ENCODE assay signal across 15 cellular contexts in the genomic region with DNA sequence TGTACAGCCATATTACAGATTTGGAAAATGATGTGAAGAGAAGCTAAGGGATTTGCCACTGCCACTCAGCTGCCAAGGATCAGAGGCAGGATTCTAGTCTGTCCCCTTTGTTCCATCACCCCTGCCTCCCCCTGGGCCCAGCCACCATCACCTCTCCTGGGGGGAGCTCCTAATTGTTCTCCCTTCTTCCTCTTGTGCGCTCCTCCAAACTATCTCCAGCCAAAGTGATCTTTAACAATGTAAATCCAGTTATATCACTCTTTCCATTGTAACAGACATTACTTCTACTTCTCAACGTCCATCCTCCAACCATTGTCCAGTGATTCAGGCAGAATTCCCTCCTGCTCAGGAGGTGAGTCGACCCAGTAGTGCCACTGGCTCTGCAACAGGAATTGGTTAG.
DNase-seq lines count a peak whose midpoint lies in the region; ATAC-seq, FAIRE-seq and TF ChIP-seq lines count a peak whose summit lies in the region.
"Had no signal": no experiment of that assay in that cellular context is flagged by ENCODE, and none has a peak within 500 bp of the region (broad histone marks: within the 10 kb centered on the region; RNA-seq: fewer than 3 reads in every experiment).

No MANE protein-coding gene starts in this region.

- no peak for TF ChIP-seq RAD21 in A549 (conservative IDR thresholded peaks at IDR 0.05 in 1 of 2, IDR thresholded peaks at IDR 0.05 in 1 of 2)

- TF ChIP-seq CTCF in A549 (IDR thresholded peaks at IDR 0.05): no peak
- no peak for TF ChIP-seq CTCF in Calu3 (IDR thresholded peaks at IDR 0.05; ENCODE audit: unreplicated experiment)
- TF ChIP-seq CTCF in body of pancreas (IDR thresholded peaks at IDR 0.05): no peak
- TF ChIP-seq CTCF in neural crest cell (conservative IDR thresholded peaks at IDR 0.05): no peak

- H3K36me3 ChIP-seq in body of pancreas (replicated peaks in 1 of 2; ENCODE audit: insufficient read depth in 1 of 2, low read depth in 2 of 2): no peaks in the 10 kb centered on the region
- H3K36me3 ChIP-seq: Peyer's patch, SJCRH30 had no signal

- peak overlapping the region; percentile 31 for H3K4me3 Mint-ChIP-seq in Calu3 (ENCODE audit: low read depth, unreplicated experiment)
- no peak overlapping the region for H3K4me3 Mint-ChIP-seq in neural crest cell
- H3K4me3 Mint-ChIP-seq: CD4-positive, alpha-beta T cell; T-cell had no signal

- H3K9me3 Mint-ChIP-seq in Calu3 (ENCODE audit: low read depth, unreplicated experiment): no peaks in the 10 kb centered on the region
- no peaks in the 10 kb centered on the region for H3K9me3 Mint-ChIP-seq in neural crest cell
- H3K9me3 Mint-ChIP-seq: CD4-positive, alpha-beta T cell had no signal

- H3K27ac Mint-ChIP-seq in Calu3 (ENCODE audit: unreplicated experiment) (peak overlapping the region; percentile 56), neural crest cell (ENCODE audit: unreplicated experiment) (peak overlapping the region; percentile 2)
- H3K27ac Mint-ChIP-seq: CD4-positive, alpha-beta T cell; T-cell had no signal

- H3K4me1 Mint-ChIP-seq in Calu3 (ENCODE audit: low read depth, unreplicated experiment): peaks cover 32% of the 10 kb centered on the region
- peaks cover 33% of the 10 kb centered on the region for H3K4me1 Mint-ChIP-seq in neural crest cell
- H3K4me1 Mint-ChIP-seq: T-cell had no signal

- no TSS peak for BruUV-seq in Calu3 (replicated peaks; lab: Mats Ljungman, UMichigan)

- H3K36me3 Mint-ChIP-seq in Calu3 (ENCODE audit: insufficient read depth, unreplicated experiment): peaks cover 3% of the 10 kb centered on the region
- no peaks in the 10 kb centered on the region for H3K36me3 Mint-ChIP-seq in neural crest cell (ENCODE audit: low read depth)
- H3K36me3 Mint-ChIP-seq: T-cell had no signal

- CTCF ChIA-PET in A549 (lab: Yijun Ruan, JAX) (no interaction called here), Calu3 (lab: Charles Lee) (interaction anchor here (0.8 to 1.2 kb wide), 3 partner anchors 10 to 169 kb away, joined by 3 to 4 read pairs (median 4); no protein-coding TSS in a partner anchor)

- H3K27ac ChIP-seq in A549 (peak overlapping the region; percentile 60 to 65), body of pancreas (peak overlapping the region; percentile 15 to 61 (median 50))
- H3K27ac ChIP-seq: Peyer's patch, SJCRH30 had no signal

- H3K4me3 ChIP-seq in A549: no peak overlapping the region
- no peak overlapping the region for H3K4me3 ChIP-seq in body of pancreas
- H3K4me3 ChIP-seq: Peyer's patch, SJCRH30 had no signal

- 38% methylated on average over 3 of the region's 3 CpGs for WGBS in A549 (ENCODE audit: missing lambda C conversion rate)
- 67 to 72% methylated on average over 3 of the region's 3 CpGs for WGBS in body of pancreas, 2 donors

- H3K27me3 Mint-ChIP-seq in Calu3 (ENCODE audit: unreplicated experiment) (no peaks in the 10 kb centered on the region), neural crest cell (ENCODE audit: low read depth) (no peaks in the 10 kb centered on the region)
- H3K27me3 Mint-ChIP-seq: CD4-positive, alpha-beta T cell; T-cell had no signal

- H3K9me3 ChIP-seq in A549 (no peaks in the 10 kb centered on the region), body of pancreas (no peaks in the 10 kb centered on the region)
- H3K9me3 ChIP-seq: Peyer's patch, SJCRH30 had no signal

- H3K4me1 ChIP-seq in A549 (peaks cover 30% of the 10 kb centered on the region), body of pancreas (peaks cover 54% of the 10 kb centered on the region)
- H3K4me1 ChIP-seq: SJCRH30 had no signal

- TF ChIP-seq POLR2A in A549 (IDR thresholded peaks at IDR 0.05; ENCODE audit: low read length) (no peak), body of pancreas (IDR thresholded peaks at IDR 0.05) (no peak)

- FAIRE-seq in A549 (lab: Jason Lieb, UNC): no peak

- peak overlapping the region; percentile 56 for H3K4me2 ChIP-seq in A549

- TF ChIP-seq EP300 in A549 (IDR thresholded peaks at IDR 0.05): no peak

- DNase-seq in A549 (ENCODE audit: low read depth in 1 of 2, low spot score in 1 of 2) (no peak), Calu3 (no peak), body of pancreas (no peak), neural crest cell (ENCODE audit: low read depth, low spot score) (no peak), glomerular visceral epithelial cell (ENCODE audit: extremely low spot score) (no peak)
- DNase-seq in activated CD4-positive, CD25-positive, alpha-beta regulatory T cell treated with anti-CD3 and anti-CD28 coated beads, Interleukin-2, amount 50 U/mL, for 72 hours: no peak
- DNase-seq: CD4-positive, alpha-beta T cell; DMS79; KBM-7; MM.1S; NCI-H1048; Peyer's patch; T-cell had no signal

- intact Hi-C loops in Calu3 (cut with micrococcal nuclease; ENCODE audit: unreplicated experiment): loop anchor here (10.0 kb wide), 1 partner anchor 290 kb away; no protein-coding TSS in a partner anchor
- intact Hi-C loops in body of pancreas (cut with DNase I): no loop called here

- H3K27me3 ChIP-seq in body of pancreas: no peaks in the 10 kb centered on the region
- H3K27me3 ChIP-seq: Peyer's patch had no signal

- ATAC-seq in A549: peak; percentile 25 to 37; a peak in 4 of 6 replicates
- ATAC-seq in body of pancreas: no peak
- no peak for ATAC-seq in GM19023 (IDR thresholded peaks at IDR 0.05; ENCODE audit: unreplicated experiment)
- ATAC-seq: T-cell had no signal

- POLR2A ChIA-PET in A549 (lab: Yijun Ruan, JAX): no interaction called here

TF ChIP-seq in A549, 52 proteins besides CTCF, POLR2A, EP300 and RAD21:
- no peak for TF ChIP-seq ESRRA (IDR thresholded peaks at IDR 0.05; ENCODE audit: borderline replicate concordance, low read length)
- no peak for TF ChIP-seq HOXA7 (CRISPR knock-in tag; IDR thresholded peaks at IDR 0.05)
- TF ChIP-seq, protein P1, sequence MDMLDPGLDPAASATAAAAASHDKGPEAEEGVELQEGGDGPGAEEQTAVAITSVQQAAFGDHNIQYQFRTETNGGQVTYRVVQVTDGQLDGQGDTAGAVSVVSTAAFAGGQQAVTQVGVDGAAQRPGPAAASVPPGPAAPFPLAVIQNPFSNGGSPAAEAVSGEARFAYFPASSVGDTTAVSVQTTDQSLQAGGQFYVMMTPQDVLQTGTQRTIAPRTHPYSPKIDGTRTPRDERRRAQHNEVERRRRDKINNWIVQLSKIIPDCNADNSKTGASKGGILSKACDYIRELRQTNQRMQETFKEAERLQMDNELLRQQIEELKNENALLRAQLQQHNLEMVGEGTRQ (IDR thresholded peaks at IDR 0.05): no peak
- TF ChIP-seq, protein P2, sequence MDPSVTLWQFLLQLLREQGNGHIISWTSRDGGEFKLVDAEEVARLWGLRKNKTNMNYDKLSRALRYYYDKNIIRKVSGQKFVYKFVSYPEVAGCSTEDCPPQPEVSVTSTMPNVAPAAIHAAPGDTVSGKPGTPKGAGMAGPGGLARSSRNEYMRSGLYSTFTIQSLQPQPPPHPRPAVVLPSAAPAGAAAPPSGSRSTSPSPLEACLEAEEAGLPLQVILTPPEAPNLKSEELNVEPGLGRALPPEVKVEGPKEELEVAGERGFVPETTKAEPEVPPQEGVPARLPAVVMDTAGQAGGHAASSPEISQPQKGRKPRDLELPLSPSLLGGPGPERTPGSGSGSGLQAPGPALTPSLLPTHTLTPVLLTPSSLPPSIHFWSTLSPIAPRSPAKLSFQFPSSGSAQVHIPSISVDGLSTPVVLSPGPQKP (IDR thresholded peaks at IDR 0.05; ENCODE audit: low read depth, low read length): no peak
- TF ChIP-seq CHD2 (IDR thresholded peaks at IDR 0.05; ENCODE audit: low read length, partially characterized antibody): no peak
- TF ChIP-seq JUN (IDR thresholded peaks at IDR 0.05): no peak
- no peak for TF ChIP-seq TP53 (CRISPR knock-in tag; IDR thresholded peaks at IDR 0.05)
- TF ChIP-seq FOXS1 (CRISPR knock-in tag; IDR thresholded peaks at IDR 0.05): no peak

Comparison
In these comparisons a context has a peak if more than half of its experiments do, and no peak if none do; other contexts are left out.
1. ATAC-seq: peak in A549 (2 of 2); none in body of pancreas (single experiment) and GM19023 (single experiment).